In genomic region chr6:158158748-158159147, GRCh38 we compare ENCODE assay signal across 2 cellular contexts.
A peak's percentile ranks its signal among the peaks of the same experiment; 100 is the strongest.
TF ChIP-seq lines count a peak whose summit lies in the region.

No MANE protein-coding gene starts in this region.

TF ChIP-seq in IMR-90, 13 proteins besides CTCF, POLR2A, EP300 and RAD21:
- TF ChIP-seq MAFK (IDR thresholded peaks at IDR 0.05; ENCODE audit: low read depth, low read length) (no peak), CEBPB (IDR thresholded peaks at IDR 0.05; ENCODE audit: low read depth, low read length) (peak; percentile 48; the same call in 1 of the 2 replicates), BHLHE40 (IDR thresholded peaks at IDR 0.05; ENCODE audit: low read depth, low read length) (no peak), FOS (IDR thresholded peaks at IDR 0.05; ENCODE audit: low read depth, low read length) (no peak)

TF ChIP-seq in K562, 482 proteins besides CTCF, POLR2A, EP300 and RAD21:
- TF ChIP-seq MEIS2 (IDR thresholded peaks at IDR 0.05; ENCODE audit: partially characterized antibody) (peak; percentile 13), C11orf30 (IDR thresholded peaks at IDR 0.05; ENCODE audit: low read depth) (no peak)
